In genomic region chr12:104568881-104569280, GRCh38 we compare ENCODE assay signal across 18 cellular contexts.
DNase-seq lines count a peak whose midpoint lies in the region; ATAC-seq and TF ChIP-seq lines count a peak whose summit lies in the region.
"Had no signal": no experiment of that assay in that cellular context is flagged by ENCODE, and none has a peak within 500 bp of the region (broad histone marks: within the 10 kb centered on the region; RNA-seq: fewer than 3 reads in every experiment).

No MANE protein-coding gene starts in this region.

- DNase-seq in activated CD4-positive, alpha-beta T cell treated with anti-CD3 and anti-CD28 coated beads, Interleukin-2, amount 10 ng/mL, durations not matched to agents 24 days and 14 days = no peak
- no peak for DNase-seq in activated CD4-positive, alpha-beta T cell treated with anti-CD3 and anti-CD28 coated beads for 48 hours
- no peak for DNase-seq in activated T-helper 1 cell treated with anti-CD3 and anti-CD28 coated beads, Interleukin-12 subunit alpha, Interleukin-12 subunit beta, Interleukin-2, Interleukin-4 antibody, amounts not matched to agents 30 ng/mL and 10 ng/mL and 1 ng/mL, durations not matched to agents 14 hours and 24 hours and 36 hours (ENCODE audit: low spot score)
- DNase-seq in natural killer cell treated with Interleukin-12 subunit alpha and Interleukin-12 subunit beta and Interleukin-15 and Interleukin-18, amount 100 ng/mL, for 72 hours (ENCODE audit: low spot score) = no peak
- DNase-seq in nephron progenitor cell = no peak
- no peak for DNase-seq in caudate nucleus (lab: John Stamatoyannopoulos, UW)
- DNase-seq in stimulated activated CD4-positive, alpha-beta T cell treated with anti-CD3 and anti-CD28 coated beads, Interleukin-4, amount 100 ng/mL, for 1 hour = no peak
- DNase-seq: 8988T; activated CD4-positive, CD25-positive, alpha-beta regulatory T cell; activated CD8-positive, alpha-beta memory T cell treated with anti-CD3 and anti-CD28 coated beads, Interleukin-2, amount 50 U/mL, for 4 hours; DMS53; NCI-H187 treated with DMSO at 0.1 percent for 48 hours; NCI-H446 treated with DMSO at 0.1 percent for 48 hours; SHP77; transverse colon had no signal

- H3F3A ChIP-seq in Loucy (ENCODE audit: low read depth) = peaks cover 18% of the 10 kb centered on the region

- peaks cover 20% of the 10 kb centered on the region for H3K9me3 Mint-ChIP-seq in activated CD4-positive, alpha-beta T cell treated with anti-CD3 and anti-CD28 coated beads, Interleukin-2, amount 10 ng/mL, durations not matched to agents 24 days and 14 days
- H3K9me3 Mint-ChIP-seq in activated T-helper 1 cell treated with anti-CD3 and anti-CD28 coated beads, Interleukin-12 subunit alpha, Interleukin-12 subunit beta, Interleukin-2, Interleukin-4 antibody, amounts not matched to agents 30 ng/mL and 10 ng/mL and 1 ng/mL, durations not matched to agents 14 hours and 24 hours and 36 hours = peaks cover 11% of the 10 kb centered on the region
- H3K9me3 Mint-ChIP-seq in natural killer cell treated with Interleukin-12 subunit alpha and Interleukin-12 subunit beta and Interleukin-15 and Interleukin-18, amount 100 ng/mL, for 72 hours = peaks cover 4% of the 10 kb centered on the region
- H3K9me3 Mint-ChIP-seq in nephron progenitor cell = peaks cover 38% of the 10 kb centered on the region

- H3K4me3 ChIP-seq in Loucy (ENCODE audit: low read length, poor library complexity, severe bottlenecking) = peak overlapping the region; percentile 68
- H3K4me3 ChIP-seq: skin epidermis, transverse colon had no signal

- no peaks in the 10 kb centered on the region for H3K27me3 ChIP-seq in Loucy (ENCODE audit: insufficient read depth, low read length, poor library complexity, severe bottlenecking)
- H3K27me3 ChIP-seq: transverse colon had no signal

- peaks cover 53% of the 10 kb centered on the region for H4K20me1 ChIP-seq in Loucy (ENCODE audit: insufficient read depth, low read length, poor library complexity, severe bottlenecking)

- peak overlapping the region; percentile 66 for H3K9ac ChIP-seq in Loucy (ENCODE audit: low read depth, low read length, poor library complexity, severe bottlenecking)

- H3K9me2 ChIP-seq in Loucy (replicated peaks; ENCODE audit: low read depth, low read length) = no peaks in the 10 kb centered on the region

- peaks cover 53% of the 10 kb centered on the region for H3K4me1 Mint-ChIP-seq in activated CD4-positive, alpha-beta T cell treated with anti-CD3 and anti-CD28 coated beads, Interleukin-2, amount 10 ng/mL, durations not matched to agents 24 days and 14 days
- peaks cover 63% of the 10 kb centered on the region for H3K4me1 Mint-ChIP-seq in activated T-helper 1 cell treated with anti-CD3 and anti-CD28 coated beads, Interleukin-12 subunit alpha, Interleukin-12 subunit beta, Interleukin-2, Interleukin-4 antibody, amounts not matched to agents 30 ng/mL and 10 ng/mL and 1 ng/mL, durations not matched to agents 14 hours and 24 hours and 36 hours (ENCODE audit: low read depth)
- peaks cover 73 to 83% of the 10 kb centered on the region in 2 donors for H3K4me1 Mint-ChIP-seq in natural killer cell treated with Interleukin-12 subunit alpha and Interleukin-12 subunit beta and Interleukin-15 and Interleukin-18, amount 100 ng/mL, for 72 hours (ENCODE audit: low read depth in 2 of 2)
- peaks cover 5% of the 10 kb centered on the region for H3K4me1 Mint-ChIP-seq in nephron progenitor cell

- intact Hi-C loops in activated CD4-positive, alpha-beta T cell treated with anti-CD3 and anti-CD28 coated beads, Interleukin-2, amount 10 ng/mL, durations not matched to agents 24 days and 14 days (cut with micrococcal nuclease) = loop anchor here (1.0 to 10.0 kb wide), 5 partner anchors 70 to 386 kb away; partner anchors contain the start of genes CHST11 and SLC41A2
- intact Hi-C loops in activated T-helper 1 cell treated with anti-CD3 and anti-CD28 coated beads, Interleukin-12 subunit alpha, Interleukin-12 subunit beta, Interleukin-2, Interleukin-4 antibody, amounts not matched to agents 30 ng/mL and 10 ng/mL and 1 ng/mL, durations not matched to agents 14 hours and 24 hours and 36 hours (cut with micrococcal nuclease) = loop anchor here (1.0 to 5.0 kb wide), 7 partner anchors 10 to 282 kb away; partner anchors contain the start of gene CHST11

- no peak overlapping the region for H2AFZ ChIP-seq in Loucy (ENCODE audit: low read length)

- peak overlapping the region; percentile 42 for H3K4me3 Mint-ChIP-seq in activated CD4-positive, alpha-beta T cell treated with anti-CD3 and anti-CD28 coated beads, Interleukin-2, amount 10 ng/mL, durations not matched to agents 24 days and 14 days
- peak overlapping the region; percentile 64 for H3K4me3 Mint-ChIP-seq in activated T-helper 1 cell treated with anti-CD3 and anti-CD28 coated beads, Interleukin-12 subunit alpha, Interleukin-12 subunit beta, Interleukin-2, Interleukin-4 antibody, amounts not matched to agents 30 ng/mL and 10 ng/mL and 1 ng/mL, durations not matched to agents 14 hours and 24 hours and 36 hours
- H3K4me3 Mint-ChIP-seq in natural killer cell treated with Interleukin-12 subunit alpha and Interleukin-12 subunit beta and Interleukin-15 and Interleukin-18, amount 100 ng/mL, for 72 hours = peak overlapping the region; percentile 95
- no peak overlapping the region for H3K4me3 Mint-ChIP-seq in nephron progenitor cell

- peaks cover 21% of the 10 kb centered on the region for H3K36me3 ChIP-seq in Loucy (ENCODE audit: insufficient read depth, low read length)
- H3K36me3 ChIP-seq: transverse colon had no signal

- H3K79me2 ChIP-seq in Loucy (ENCODE audit: insufficient read depth, low read length) = peaks cover 83% of the 10 kb centered on the region

- H3K9me3 ChIP-seq in Loucy (ENCODE audit: insufficient read depth, low read depth, low read length) = peaks cover 9% of the 10 kb centered on the region; the same call in 1 of the 2 replicates
- H3K9me3 ChIP-seq: transverse colon had no signal

- H3K27me3 Mint-ChIP-seq in activated CD4-positive, alpha-beta T cell treated with anti-CD3 and anti-CD28 coated beads, Interleukin-2, amount 10 ng/mL, durations not matched to agents 24 days and 14 days = no peaks in the 10 kb centered on the region
- no peaks in the 10 kb centered on the region for H3K27me3 Mint-ChIP-seq in activated T-helper 1 cell treated with anti-CD3 and anti-CD28 coated beads, Interleukin-12 subunit alpha, Interleukin-12 subunit beta, Interleukin-2, Interleukin-4 antibody, amounts not matched to agents 30 ng/mL and 10 ng/mL and 1 ng/mL, durations not matched to agents 14 hours and 24 hours and 36 hours (ENCODE audit: insufficient read depth)
- H3K27me3 Mint-ChIP-seq in natural killer cell treated with Interleukin-12 subunit alpha and Interleukin-12 subunit beta and Interleukin-15 and Interleukin-18, amount 100 ng/mL, for 72 hours = no peaks in the 10 kb centered on the region
- peaks cover 5% of the 10 kb centered on the region for H3K27me3 Mint-ChIP-seq in nephron progenitor cell (ENCODE audit: low read depth, poor library complexity)

- no peak for TF ChIP-seq CTCF in Loucy (conservative IDR thresholded peaks at IDR 0.05; ENCODE audit: low read length)
- TF ChIP-seq CTCF in nephron progenitor cell (IDR thresholded peaks at IDR 0.05) = no peak

- no peak overlapping the region for H3K27ac ChIP-seq in caudate nucleus (ENCODE audit: low read depth, low read length)

- peak overlapping the region; percentile 83 for H3K27ac Mint-ChIP-seq in activated CD4-positive, alpha-beta T cell treated with anti-CD3 and anti-CD28 coated beads, Interleukin-2, amount 10 ng/mL, durations not matched to agents 24 days and 14 days
- H3K27ac Mint-ChIP-seq in activated T-helper 1 cell treated with anti-CD3 and anti-CD28 coated beads, Interleukin-12 subunit alpha, Interleukin-12 subunit beta, Interleukin-2, Interleukin-4 antibody, amounts not matched to agents 30 ng/mL and 10 ng/mL and 1 ng/mL, durations not matched to agents 14 hours and 24 hours and 36 hours = peak overlapping the region; percentile 89
- H3K27ac Mint-ChIP-seq in natural killer cell treated with Interleukin-12 subunit alpha and Interleukin-12 subunit beta and Interleukin-15 and Interleukin-18, amount 100 ng/mL, for 72 hours = peak overlapping the region; percentile 89 to 94
- no peak overlapping the region for H3K27ac Mint-ChIP-seq in nephron progenitor cell

- peak in 1 of 2 donors; percentile 12 for ATAC-seq in natural killer cell treated with Interleukin-12 subunit alpha and Interleukin-12 subunit beta and Interleukin-15 and Interleukin-18, amount 100 ng/mL, for 72 hours
- ATAC-seq: HCT116 had no signal

- peak overlapping the region; percentile 98 for H3K4me2 ChIP-seq in Loucy (ENCODE audit: low read depth, low read length, poor library complexity, severe bottlenecking)

- H3K36me3 Mint-ChIP-seq in activated CD4-positive, alpha-beta T cell treated with anti-CD3 and anti-CD28 coated beads, Interleukin-2, amount 10 ng/mL, durations not matched to agents 24 days and 14 days (ENCODE audit: low read depth) = peaks cover 42% of the 10 kb centered on the region
- H3K36me3 Mint-ChIP-seq in activated T-helper 1 cell treated with anti-CD3 and anti-CD28 coated beads, Interleukin-12 subunit alpha, Interleukin-12 subunit beta, Interleukin-2, Interleukin-4 antibody, amounts not matched to agents 30 ng/mL and 10 ng/mL and 1 ng/mL, durations not matched to agents 14 hours and 24 hours and 36 hours (ENCODE audit: low read depth) = peaks cover 40% of the 10 kb centered on the region
- H3K36me3 Mint-ChIP-seq in natural killer cell treated with Interleukin-12 subunit alpha and Interleukin-12 subunit beta and Interleukin-15 and Interleukin-18, amount 100 ng/mL, for 72 hours = peaks cover 28% of the 10 kb centered on the region
- peaks cover 40% of the 10 kb centered on the region for H3K36me3 Mint-ChIP-seq in nephron progenitor cell (ENCODE audit: low read depth)

- H3K4me1 ChIP-seq in Loucy (ENCODE audit: insufficient read depth, low read length, poor library complexity, severe bottlenecking) = peaks cover 62% of the 10 kb centered on the region
